ENCODE assay signal across 9 cellular contexts in genomic region chr5:142881076-142881466, GRCh38.
DNase-seq lines count a peak whose midpoint lies in the region; ATAC-seq and TF ChIP-seq lines count a peak whose summit lies in the region.
"Had no signal": no experiment of that assay in that cellular context is flagged by ENCODE, and none has a peak within 500 bp of the region (broad histone marks: within the 10 kb centered on the region; RNA-seq: fewer than 3 reads in every experiment).

No MANE protein-coding gene starts in this region.

- CTCF ChIA-PET in Calu3 (lab: Charles Lee) = interaction anchor here (1.0 to 5.0 kb wide), 7 partner anchors 10 to 168 kb away, joined by 3 to 31 read pairs (median 11); partner anchors contain the start of gene ARHGAP26

- peak; percentile 20 to 57 for ATAC-seq in activated naive CD4-positive, alpha-beta T cell treated with anti-CD3 and anti-CD28 coated beads, Interleukin-2, amount 50 U/mL, for 72 hours
- peak; percentile 52 for ATAC-seq in gastroesophageal sphincter
- peak; percentile 29 for ATAC-seq in aorta (ENCODE audit: low FRiP score)

- H3K27me3 Mint-ChIP-seq in Calu3 (ENCODE audit: unreplicated experiment) = no peaks in the 10 kb centered on the region
- H3K27me3 Mint-ChIP-seq: CD4-positive, CD25-positive, alpha-beta regulatory T cell had no signal

- no TSS peak for BruUV-seq in Calu3 (replicated peaks; lab: Mats Ljungman, UMichigan)

- TF ChIP-seq POLR2A in gastroesophageal sphincter (IDR thresholded peaks at IDR 0.05) = no peak

- H3K27ac ChIP-seq in gastroesophageal sphincter (peak overlapping the region in 1 of 4 donors; percentile 19), aorta (ENCODE audit: low read depth in 1 of 2, low read length in 2 of 2) (no peak overlapping the region)

- H3K4me1 ChIP-seq in gastroesophageal sphincter (peaks cover 0 to 33% (median 5%) of the 10 kb centered on the region in 3 donors), aorta (ENCODE audit: control insufficient read depth in 1 of 2, insufficient read depth in 2 of 2, low read length in 2 of 2) (peaks cover 5 to 16% of the 10 kb centered on the region in 2 donors)

- no peak overlapping the region for H3K4me3 Mint-ChIP-seq in Calu3 (ENCODE audit: low read depth, unreplicated experiment)
- H3K4me3 Mint-ChIP-seq: CD4-positive, CD25-positive, alpha-beta regulatory T cell had no signal

- H3K36me3 ChIP-seq in gastroesophageal sphincter (peaks cover 0 to 6% of the 10 kb centered on the region in 2 donors), aorta (ENCODE audit: control insufficient read depth in 1 of 2, insufficient read depth in 2 of 2, low read length in 1 of 2) (no peaks in the 10 kb centered on the region)

- peaks cover 42% of the 10 kb centered on the region for H3K4me1 Mint-ChIP-seq in Calu3 (ENCODE audit: low read depth, unreplicated experiment)

- H3K9me3 Mint-ChIP-seq in activated naive CD4-positive, alpha-beta T cell treated with anti-CD3 and anti-CD28 coated beads, Interleukin-2, amount 50 U/mL, for 72 hours = no peaks in the 10 kb centered on the region
- H3K9me3 Mint-ChIP-seq in Calu3 (ENCODE audit: low read depth, unreplicated experiment) = no peaks in the 10 kb centered on the region
- H3K9me3 Mint-ChIP-seq: CD4-positive, CD25-positive, alpha-beta regulatory T cell had no signal

- intact Hi-C loops in aorta (cut with DNase I) (loop anchor here (2.0 kb wide), 1 partner anchor 164 kb away; no protein-coding TSS in a partner anchor), Calu3 (cut with micrococcal nuclease; ENCODE audit: unreplicated experiment) (loop anchor here (2.0 kb wide), 1 partner anchor 110 kb away; the partner anchor contains the start of gene ARHGAP26)

- WGBS in gastroesophageal sphincter (ENCODE audit: low coverage in 1 of 2), 2 donors = 50 to 59% methylated on average over 3 of the region's 7 CpGs
- 71 to 77% methylated on average over 7 of the region's 7 CpGs for WGBS in aorta, 2 donors

- DNase-seq in activated naive CD4-positive, alpha-beta T cell treated with anti-CD3 and anti-CD28 coated beads, Interleukin-2, amount 50 U/mL, for 72 hours (ENCODE audit: low spot score in 2 of 2) = no peak
- no peak for DNase-seq in activated naive CD4-positive, alpha-beta T cell treated with Interleukin-2 at 50 U/mL for 16 hours
- DNase-seq in NOMO-1 treated with DMSO at 0.1 percent for 48 hours (lab: John Stamatoyannopoulos, UW; ENCODE audit: unreplicated experiment) (peak; percentile 97), aorta (no peak), Calu3 (no peak), NCI-H2029 (lab: John Stamatoyannopoulos, UW) (no peak)
- no peak for DNase-seq in activated CD4-positive, alpha-beta T cell treated with anti-CD3 and anti-CD28 coated beads, Interleukin-2, amount 50 U/mL, for 48 hours

- no peaks in the 10 kb centered on the region for H3K9me3 ChIP-seq in gastroesophageal sphincter
- no peaks in the 10 kb centered on the region for H3K9me3 ChIP-seq in aorta (ENCODE audit: control insufficient read depth, low read length)

- no peak overlapping the region for H3K27ac Mint-ChIP-seq in activated naive CD4-positive, alpha-beta T cell treated with anti-CD3 and anti-CD28 coated beads, Interleukin-2, amount 50 U/mL, for 72 hours
- no peak overlapping the region for H3K27ac Mint-ChIP-seq in Calu3 (ENCODE audit: unreplicated experiment)

- H3K36me3 Mint-ChIP-seq in activated naive CD4-positive, alpha-beta T cell treated with anti-CD3 and anti-CD28 coated beads, Interleukin-2, amount 50 U/mL, for 72 hours = no peaks in the 10 kb centered on the region
- H3K36me3 Mint-ChIP-seq in Calu3 (ENCODE audit: insufficient read depth, unreplicated experiment) = peaks cover 33% of the 10 kb centered on the region

- H3K4me3 ChIP-seq in gastroesophageal sphincter (no peak overlapping the region), aorta (ENCODE audit: low read length in 2 of 2) (no peak overlapping the region)

- TF ChIP-seq EP300 in gastroesophageal sphincter (IDR thresholded peaks at IDR 0.05) = no peak

- no peak for TF ChIP-seq CTCF in gastroesophageal sphincter (IDR thresholded peaks at IDR 0.05)
- no peak for TF ChIP-seq CTCF in Calu3 (IDR thresholded peaks at IDR 0.05; ENCODE audit: unreplicated experiment)

- H3K27me3 ChIP-seq in gastroesophageal sphincter = no peaks in the 10 kb centered on the region
- H3K27me3 ChIP-seq in aorta (ENCODE audit: control insufficient read depth in 1 of 2, insufficient read depth in 2 of 2, low read length in 1 of 2) = no peaks in the 10 kb centered on the region
